ENCODE assay signal across 19 cellular contexts in the genomic region with DNA sequence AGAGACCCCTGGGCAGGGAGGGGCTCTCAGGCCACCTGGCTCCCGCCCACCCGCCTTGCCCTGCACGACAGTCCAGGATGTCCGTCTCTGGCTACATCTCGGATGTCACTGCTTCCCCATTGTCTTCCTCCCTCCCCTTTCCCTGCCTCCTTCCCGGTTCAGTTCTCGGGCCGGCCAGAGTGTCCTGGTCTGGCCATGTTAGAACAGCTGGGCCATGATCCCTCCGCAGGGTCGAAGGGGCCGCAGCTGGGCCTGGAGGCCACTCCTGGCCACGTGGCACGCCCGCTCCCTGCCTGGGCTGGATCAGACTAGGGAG. TPM values are rescaled to one million over a fixed set of nuclear protein-coding genes. Genes with fewer than 3 reads are reported as not detected.
DNase-seq lines count a peak whose midpoint lies in the region; ATAC-seq and TF ChIP-seq lines count a peak whose summit lies in the region.
"Had no signal": no experiment of that assay in that cellular context is flagged by ENCODE, and none has a peak within 500 bp of the region (broad histone marks: within the 10 kb centered on the region; RNA-seq: fewer than 3 reads in every experiment).

No MANE protein-coding gene starts in this region.

- no peaks in the 10 kb centered on the region for H3K27me3 ChIP-seq in sigmoid colon
- H3K27me3 ChIP-seq: body of pancreas, tibial artery had no signal

- peaks cover 5% of the 10 kb centered on the region for H3K4me1 Mint-ChIP-seq in activated T-helper 17 cell treated with anti-CD3 and anti-CD28 coated beads, Interleukin-2, amount 50 U/mL, for 72 hours

- no peak for DNase-seq in sigmoid colon
- DNase-seq in amniotic stem cell (lab: John Stamatoyannopoulos, UW) = no peak
- no peak for DNase-seq in left lobe of liver (ENCODE audit: low spot score)
- DNase-seq: DMS 273 treated with DMSO at 0.1 percent for 48 hours, MV-4-11, NCI-H524 treated with DMSO at 0.1 percent for 48 hours had no signal

- no peaks in the 10 kb centered on the region for H3K9me3 Mint-ChIP-seq in activated T-helper 17 cell treated with anti-CD3 and anti-CD28 coated beads, Interleukin-2, amount 50 U/mL, for 72 hours
- H3K9me3 Mint-ChIP-seq: activated CD4-positive, alpha-beta memory T cell treated with anti-CD3 and anti-CD28 coated beads for 36 hours; CD4-positive, alpha-beta T cell; H9; naive thymus-derived CD4-positive, alpha-beta T cell; stimulated activated naive CD8-positive, alpha-beta T cell treated with anti-CD3 and anti-CD28 coated beads, Interleukin-15, Interleukin-2, amounts not matched to agents 100 ng/mL and 50 ng/mL, for 24 hours had no signal

- no peak overlapping the region for H3K27ac Mint-ChIP-seq in activated T-helper 17 cell treated with anti-CD3 and anti-CD28 coated beads, Interleukin-2, amount 50 U/mL, for 72 hours
- H3K27ac Mint-ChIP-seq: activated CD4-positive, alpha-beta memory T cell treated with anti-CD3 and anti-CD28 coated beads for 36 hours; H9; stimulated activated naive CD8-positive, alpha-beta T cell treated with anti-CD3 and anti-CD28 coated beads, Interleukin-15, Interleukin-2, amounts not matched to agents 100 ng/mL and 50 ng/mL, for 24 hours had no signal

- TF ChIP-seq POLR2A in sigmoid colon (IDR thresholded peaks at IDR 0.05) = no peak

- peak overlapping the region; percentile 12 for H3K4me3 Mint-ChIP-seq in activated T-helper 17 cell treated with anti-CD3 and anti-CD28 coated beads, Interleukin-2, amount 50 U/mL, for 72 hours
- H3K4me3 Mint-ChIP-seq: activated CD4-positive, alpha-beta memory T cell treated with anti-CD3 and anti-CD28 coated beads for 36 hours; CD4-positive, alpha-beta T cell; H9; stimulated activated naive CD8-positive, alpha-beta T cell treated with anti-CD3 and anti-CD28 coated beads, Interleukin-15, Interleukin-2, amounts not matched to agents 100 ng/mL and 50 ng/mL, for 24 hours had no signal

- H3K27ac ChIP-seq in C4-2B = peak overlapping the region; percentile 24
- peak overlapping the region; percentile 38 to 87 (median 82) for H3K27ac ChIP-seq in sigmoid colon
- H3K27ac ChIP-seq: body of pancreas, tibial artery had no signal

- H3K36me3 Mint-ChIP-seq in activated T-helper 17 cell treated with anti-CD3 and anti-CD28 coated beads, Interleukin-2, amount 50 U/mL, for 72 hours (ENCODE audit: low read depth) = peaks cover 6% of the 10 kb centered on the region
- H3K36me3 Mint-ChIP-seq: activated CD4-positive, alpha-beta memory T cell treated with anti-CD3 and anti-CD28 coated beads for 36 hours; naive thymus-derived CD4-positive, alpha-beta T cell had no signal

- WGBS in sigmoid colon, 2 donors = 69 to 81% methylated on average over 14 of the region's 14 CpGs

- no peak for ATAC-seq in activated T-helper 17 cell treated with anti-CD3 and anti-CD28 coated beads, Interleukin-2, amount 50 U/mL, for 72 hours (replicated peaks)
- ATAC-seq in HG02798 (IDR thresholded peaks at IDR 0.05; ENCODE audit: poor library complexity, unreplicated experiment) (no peak), left lobe of liver (no peak)

- no peaks in the 10 kb centered on the region for H3K27me3 Mint-ChIP-seq in activated T-helper 17 cell treated with anti-CD3 and anti-CD28 coated beads, Interleukin-2, amount 50 U/mL, for 72 hours
- H3K27me3 Mint-ChIP-seq: activated CD4-positive, alpha-beta memory T cell treated with anti-CD3 and anti-CD28 coated beads for 36 hours; CD4-positive, alpha-beta T cell; naive thymus-derived CD4-positive, alpha-beta T cell; stimulated activated naive CD8-positive, alpha-beta T cell treated with anti-CD3 and anti-CD28 coated beads, Interleukin-15, Interleukin-2, amounts not matched to agents 100 ng/mL and 50 ng/mL, for 24 hours had no signal

- intact Hi-C loops in sigmoid colon (cut with DNase I) = loop anchor here (10.0 kb wide), 1 partner anchor 470 kb away; the partner anchor contains the start of gene ZNF778

- TF ChIP-seq CTCF in C4-2B (conservative IDR thresholded peaks at IDR 0.05) (no peak), sigmoid colon (IDR thresholded peaks at IDR 0.05) (no peak)

- H3K36me3 ChIP-seq in sigmoid colon = peaks cover 8 to 32% (median 20%) of the 10 kb centered on the region in 4 donors

- no peak overlapping the region for H3K4me3 ChIP-seq in sigmoid colon
- H3K4me3 ChIP-seq: body of pancreas, tibial artery had no signal

- no peaks in the 10 kb centered on the region for H3K9me3 ChIP-seq in sigmoid colon
- H3K9me3 ChIP-seq: body of pancreas, tibial artery had no signal

- TF ChIP-seq EP300 in sigmoid colon (IDR thresholded peaks at IDR 0.05) = no peak

- peaks cover 0 to 52% (median 43%) of the 10 kb centered on the region in 4 donors for H3K4me1 ChIP-seq in sigmoid colon

RNA-seq across cellular contexts. Expression of gene CTU2, which starts 38.2 kb away (rescaled TPM):
- total RNA-seq in activated T-helper 17 cell treated with anti-CD3 and anti-CD28 coated beads, Interleukin-2, amount 50 U/mL, for 72 hours = 10 to 100 TPM; 19.8 to 31.8 TPM
- total RNA-seq in sigmoid colon (10 to 100 TPM in 3 of 4 donors, 1 to 10 TPM in 1; 6.1 to 11.7 (median 10.7) TPM), left lobe of liver (8.3 TPM)
- 10 to 100 TPM in 1 of 3 donors, 1 to 10 TPM in 2; 8.4 to 16.3 (median 9.2) TPM for polyA plus RNA-seq in sigmoid colon

RNA-seq across cellular contexts. Expression of gene RNF166, which starts 38.3 kb away (rescaled TPM):
- total RNA-seq in activated T-helper 17 cell treated with anti-CD3 and anti-CD28 coated beads, Interleukin-2, amount 50 U/mL, for 72 hours = 100 to 1,000 TPM in 1 of 2 donors, 10 to 100 TPM in 1; 57.1 to 119 TPM
- total RNA-seq in sigmoid colon = 10 to 100 TPM; 16.0 to 21.4 (median 17.9) TPM
- polyA plus RNA-seq in sigmoid colon = 10 to 100 TPM in 1 of 3 donors, 1 to 10 TPM in 2; 5.4 to 34.8 (median 6.2) TPM
- 10.4 TPM for total RNA-seq in left lobe of liver

RNA-seq across cellular contexts. Expression of gene PIEZO1, which starts 40.5 kb away (rescaled TPM):
- total RNA-seq in activated T-helper 17 cell treated with anti-CD3 and anti-CD28 coated beads, Interleukin-2, amount 50 U/mL, for 72 hours = 100 to 1,000 TPM; 197 to 326 TPM
- 100 to 1,000 TPM in 3 of 4 donors, 10 to 100 TPM in 1; 97.4 to 242 (median 158) TPM for total RNA-seq in sigmoid colon
- polyA plus RNA-seq in sigmoid colon = 100 to 1,000 TPM in 1 of 3 donors, 10 to 100 TPM in 2; 18.0 to 169 (median 29.4) TPM
- 67.8 TPM for total RNA-seq in left lobe of liver

RNA-seq across cellular contexts. Expression of gene SNAI3, which starts 58.2 kb away (rescaled TPM):
- 1 to 10 TPM; 5.9 to 6.7 TPM for total RNA-seq in activated T-helper 17 cell treated with anti-CD3 and anti-CD28 coated beads, Interleukin-2, amount 50 U/mL, for 72 hours
- total RNA-seq in sigmoid colon = under 1 TPM in 2 of 4 donors, not detected in 2; 0.71 to 0.82 TPM
- 1 to 10 TPM in 1 of 3 donors, under 1 TPM in 2; 0.46 to 3.0 (median 0.60) TPM for polyA plus RNA-seq in sigmoid colon
- 0.43 TPM for total RNA-seq in left lobe of liver
- total RNA-seq: chondrocyte, osteoblast, SK-MEL-5 had no signal

RNA-seq across cellular contexts. Expression of gene CDT1, which starts 59.1 kb away (rescaled TPM):
- total RNA-seq in activated T-helper 17 cell treated with anti-CD3 and anti-CD28 coated beads, Interleukin-2, amount 50 U/mL, for 72 hours = 100 to 1,000 TPM in 1 of 2 donors, 10 to 100 TPM in 1; 96.6 to 141 TPM
- total RNA-seq in sigmoid colon = 1 to 10 TPM in 1 of 4 donors, under 1 TPM in 2, not detected in 1; 0.71 to 3.0 (median 0.81) TPM
- polyA plus RNA-seq in sigmoid colon = 10 to 100 TPM in 1 of 3 donors, 1 to 10 TPM in 2; 3.6 to 17.4 (median 6.9) TPM
- 0.50 TPM for total RNA-seq in left lobe of liver
